8 cellular contexts compared by ENCODE assay signal in the genomic region with DNA sequence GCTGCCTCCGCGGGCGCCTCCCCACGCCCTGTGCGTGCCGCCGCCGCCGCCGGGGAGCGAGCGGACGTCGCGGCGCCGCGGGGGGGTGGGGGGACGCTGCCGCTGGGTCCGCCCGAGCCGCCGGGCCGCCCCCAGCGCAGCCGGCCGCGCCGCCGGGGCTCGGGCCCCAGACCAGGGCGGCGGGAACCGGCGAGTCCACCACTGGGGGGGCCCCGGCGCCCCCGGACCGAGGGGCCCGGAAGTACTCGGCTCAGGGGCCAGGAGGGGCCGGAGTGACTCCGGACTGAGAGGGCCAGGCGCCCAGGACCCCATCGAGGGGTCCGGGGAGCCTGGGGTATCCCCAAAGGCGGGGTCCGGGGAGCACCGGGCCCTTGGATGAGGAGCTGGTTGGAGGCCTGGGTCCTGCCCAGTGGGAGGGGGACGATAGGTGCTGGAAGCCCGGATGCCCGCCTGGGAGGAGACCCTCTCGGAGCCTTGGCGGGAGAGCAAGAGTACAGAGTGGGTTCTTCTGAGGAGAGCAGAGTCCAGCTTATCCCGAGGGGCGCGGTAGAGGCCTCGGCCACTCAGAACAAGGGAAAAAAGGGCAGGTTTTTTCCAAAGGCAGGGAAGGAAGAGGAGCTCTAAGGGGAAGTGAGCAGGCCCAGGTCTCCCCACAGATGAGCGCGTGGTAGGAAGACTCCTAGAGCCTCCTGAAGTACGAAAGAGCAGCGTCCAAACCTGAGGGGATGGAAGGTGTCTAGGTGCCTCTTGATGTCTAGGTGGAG. TPM values are rescaled to one million over a fixed set of nuclear protein-coding genes. Genes with fewer than 3 reads are reported as not detected.
DNase-seq lines count a peak whose midpoint lies in the region; ATAC-seq and TF ChIP-seq lines count a peak whose summit lies in the region.

No MANE protein-coding gene starts in this region.

- peak overlapping the region; percentile 100 for H3K9ac ChIP-seq in DND-41 (ENCODE audit: low read depth, low read length)

- ATAC-seq in DND-41 (ENCODE audit: insufficient read depth, low read depth) (peak; percentile 51), GM21423 (IDR thresholded peaks at IDR 0.05; ENCODE audit: unreplicated experiment) (peak; percentile 51), SK-N-SH treated with all-trans-retinoic acid at 6 μM for 48 hours (peak; percentile 72)

- peaks cover 37% of the 10 kb centered on the region for H3K79me2 ChIP-seq in DND-41 (ENCODE audit: insufficient read depth, low read length)

- H3K4me1 ChIP-seq in DND-41 (ENCODE audit: insufficient read depth, low read length), result peaks cover 32% of the 10 kb centered on the region
- H3K4me1 ChIP-seq in right atrium auricular region, result peaks cover 0 to 20% of the 10 kb centered on the region in 2 donors

- H3K4me3 ChIP-seq in DND-41 (ENCODE audit: low read depth in 1 of 2, low read length in 2 of 2), result peak overlapping the region; percentile 67 to 100
- peak overlapping the region; percentile 95 to 99 for H3K4me3 ChIP-seq in right atrium auricular region
- H3K4me3 ChIP-seq in retinal pigment epithelial cell (ENCODE audit: low read length), result peak overlapping the region; percentile 80

- no peaks in the 10 kb centered on the region for H4K20me1 ChIP-seq in DND-41 (ENCODE audit: insufficient read depth, low read length)

- TF ChIP-seq CTCF in DND-41 (IDR thresholded peaks at IDR 0.05; ENCODE audit: borderline replicate concordance, extremely low read depth, low read length, poor library complexity, severe bottlenecking), result no peak
- no peak for TF ChIP-seq CTCF in right atrium auricular region (IDR thresholded peaks at IDR 0.05)
- no peak for TF ChIP-seq CTCF in retinal pigment epithelial cell (conservative IDR thresholded peaks at IDR 0.05; ENCODE audit: low read depth, low read length)

- H3K27ac ChIP-seq in DND-41 (ENCODE audit: low read length), result peak overlapping the region; percentile 100
- peak overlapping the region; percentile 88 for H3K27ac ChIP-seq in adipose tissue (ENCODE audit: low read depth, low read length)
- peak overlapping the region; percentile 99 for H3K27ac ChIP-seq in right atrium auricular region

- WGBS in adipose tissue, 3 donors, result 0 to 1% (median 0%) methylated on average over 32 to 57 of the region's 63 CpGs

- peak overlapping the region; percentile 74 for H3K4me2 ChIP-seq in DND-41 (ENCODE audit: insufficient read depth, low read length)

- H3K9me3 ChIP-seq in DND-41 (ENCODE audit: insufficient read depth, low read length, severe bottlenecking) (no peaks in the 10 kb centered on the region), right atrium auricular region (no peaks in the 10 kb centered on the region)

- DNase-seq in DND-41 (peak; percentile 64), HuH-7 (ENCODE audit: low spot score) (peak; percentile 64), right atrium auricular region (ENCODE audit: low spot score) (no peak), retinal pigment epithelial cell (ENCODE audit: low read depth) (no peak), mucosa of gallbladder (ENCODE audit: low spot score) (no peak)

- H3K36me3 ChIP-seq in DND-41 (ENCODE audit: insufficient read depth, low read length) (no peaks in the 10 kb centered on the region; the same call in 1 of the 2 replicates), right atrium auricular region (no peaks in the 10 kb centered on the region)

- H3K27me3 ChIP-seq in DND-41 (ENCODE audit: insufficient read depth, low read length, poor library complexity) (no peaks in the 10 kb centered on the region), right atrium auricular region (no peaks in the 10 kb centered on the region)

- H2AFZ ChIP-seq in DND-41 (ENCODE audit: low read depth, low read length), result peak overlapping the region; percentile 71

TF ChIP-seq in SK-N-SH treated with all-trans-retinoic acid at 6 μM for 48 hours, 23 proteins besides CTCF, POLR2A, EP300 and RAD21 (continues in another document):
- TF ChIP-seq OSR1 (CRISPR knock-in tag; IDR thresholded peaks at IDR 0.05) (no peak), RARB (CRISPR knock-in tag; IDR thresholded peaks at IDR 0.05) (no peak), ZNF565 (CRISPR knock-in tag; conservative IDR thresholded peaks at IDR 0.05; ENCODE audit: low read depth) (no peak), ZC3H10 (CRISPR knock-in tag; IDR thresholded peaks at IDR 0.05) (no peak), TCF4 (CRISPR knock-in tag; IDR thresholded peaks at IDR 0.05; ENCODE audit: borderline replicate concordance) (no peak), POU6F1 (CRISPR knock-in tag; IDR thresholded peaks at IDR 0.05; ENCODE audit: borderline replicate concordance, low read depth) (no peak), ZFP3 (CRISPR knock-in tag; IDR thresholded peaks at IDR 0.05) (no peak), BACH2 (CRISPR knock-in tag; IDR thresholded peaks at IDR 0.05; ENCODE audit: borderline replicate concordance) (no peak), GLIS3 (CRISPR knock-in tag; IDR thresholded peaks at IDR 0.05) (no peak), TSHZ2 (CRISPR knock-in tag; IDR thresholded peaks at IDR 0.05) (no peak), ARNTL (CRISPR knock-in tag; IDR thresholded peaks at IDR 0.05; ENCODE audit: borderline replicate concordance, low read depth) (no peak), TOX (CRISPR knock-in tag; IDR thresholded peaks at IDR 0.05; ENCODE audit: borderline replicate concordance) (no peak), PPARA (CRISPR knock-in tag; IDR thresholded peaks at IDR 0.05; ENCODE audit: borderline replicate concordance) (no peak), CSDC2 (CRISPR knock-in tag; IDR thresholded peaks at IDR 0.05) (no peak), ZFP30 (CRISPR knock-in tag; IDR thresholded peaks at IDR 0.05) (no peak), ESRRG (CRISPR knock-in tag; IDR thresholded peaks at IDR 0.05) (no peak)
- TF ChIP-seq, protein P1, sequence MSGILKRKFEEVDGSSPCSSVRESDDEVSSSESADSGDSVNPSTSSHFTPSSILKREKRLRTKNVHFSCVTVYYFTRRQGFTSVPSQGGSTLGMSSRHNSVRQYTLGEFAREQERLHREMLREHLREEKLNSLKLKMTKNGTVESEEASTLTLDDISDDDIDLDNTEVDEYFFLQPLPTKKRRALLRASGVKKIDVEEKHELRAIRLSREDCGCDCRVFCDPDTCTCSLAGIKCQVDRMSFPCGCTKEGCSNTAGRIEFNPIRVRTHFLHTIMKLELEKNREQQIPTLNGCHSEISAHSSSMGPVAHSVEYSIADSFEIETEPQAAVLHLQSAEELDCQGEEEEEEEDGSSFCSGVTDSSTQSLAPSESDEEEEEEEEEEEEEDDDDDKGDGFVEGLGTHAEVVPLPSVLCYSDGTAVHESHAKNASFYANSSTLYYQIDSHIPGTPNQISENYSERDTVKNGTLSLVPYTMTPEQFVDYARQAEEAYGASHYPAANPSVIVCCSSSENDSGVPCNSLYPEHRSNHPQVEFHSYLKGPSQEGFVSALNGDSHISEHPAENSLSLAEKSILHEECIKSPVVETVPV (CRISPR knock-in tag; IDR thresholded peaks at IDR 0.05), result no peak

RNA-seq across cellular contexts. Expression of gene GMEB1, which starts 0.6 kb away (rescaled TPM):
- polyA plus RNA-seq in adipose tissue, result 1 to 10 TPM; 2.8 to 5.6 (median 5.2) TPM
- total RNA-seq in right atrium auricular region (1 to 10 TPM; 4.2 to 8.8 TPM), mucosa of gallbladder (11.7 TPM)

RNA-seq across cellular contexts. Expression of gene RNU11, which starts 20.7 kb away (rescaled TPM):
- not detected for polyA plus RNA-seq in adipose tissue
- total RNA-seq in right atrium auricular region, result not detected
- total RNA-seq in mucosa of gallbladder, result not detected

RNA-seq across cellular contexts. Expression of gene TAF12, which starts 26.3 kb away (rescaled TPM):
- polyA plus RNA-seq in adipose tissue, result 10 to 100 TPM; 14.1 to 31.2 (median 17.4) TPM
- 10 to 100 TPM; 22.1 to 28.9 TPM for total RNA-seq in right atrium auricular region
- 16.3 TPM for total RNA-seq in mucosa of gallbladder

Comparison
In these comparisons a context has a peak if more than half of its experiments do, and no peak if none do; other contexts are left out.
1. DNase-seq: peak in DND-41 (single experiment) and HuH-7 (single experiment); none in right atrium auricular region (single experiment), retinal pigment epithelial cell (single experiment) and mucosa of gallbladder (single experiment).
2. Peak in every context shown above with its lines, with median percentiles within 50 percentile points of each other: ATAC-seq, H3K27ac ChIP-seq and H3K4me3 ChIP-seq.